18 cellular contexts compared by ENCODE assay signal in the genomic region with DNA sequence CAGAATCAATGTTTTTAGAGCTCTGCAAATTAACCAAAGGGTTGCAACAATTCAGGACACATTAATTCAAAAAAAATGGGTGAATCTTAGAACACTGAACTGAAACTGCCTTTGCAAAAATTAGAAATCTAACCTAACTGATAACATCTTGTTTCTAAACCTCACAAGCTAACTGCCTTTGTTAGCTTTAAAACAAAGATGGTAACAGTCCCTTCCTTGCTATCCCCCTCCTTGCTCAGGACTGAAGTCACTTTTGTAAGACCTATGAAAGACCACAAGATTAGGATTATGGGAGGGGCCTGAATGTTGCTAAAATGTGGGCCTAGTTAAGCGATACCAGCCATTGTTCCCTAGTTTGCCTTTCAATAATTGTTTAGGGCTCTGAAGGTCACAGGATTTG. TPM values are rescaled to one million over a fixed set of nuclear protein-coding genes. Genes with fewer than 3 reads are reported as not detected.
"Had no signal": no experiment of that assay in that cellular context is flagged by ENCODE, and none has a peak within 500 bp of the region (broad histone marks: within the 10 kb centered on the region; RNA-seq: fewer than 3 reads in every experiment).

No MANE protein-coding gene starts in this region.

- H3K27me3 ChIP-seq: brain microvascular endothelial cell, right lobe of liver, suprapubic skin had no signal

- ATAC-seq: activated T-cell treated with anti-CD3 and anti-CD28 coated beads, Interleukin-2, amount 50 U/mL, for 72 hours; right lobe of liver; stimulated activated naive CD8-positive, alpha-beta T cell treated with anti-CD3 and anti-CD28 coated beads, Interleukin-15, Interleukin-2, amounts not matched to agents 100 U/mL and 50 U/mL, for 24 hours had no signal

- DNase-seq: activated CD4-positive, alpha-beta T cell treated with anti-CD3 and anti-CD28 coated beads for 48 hours; activated CD8-positive, alpha-beta memory T cell treated with anti-CD3 and anti-CD28 coated beads, Interleukin-2, amount 50 U/mL, for 48 hours; activated gamma-delta T cell; activated T-cell treated with anti-CD3 and anti-CD28 coated beads, Interleukin-2, amount 50 U/mL, for 72 hours; amygdala; brain microvascular endothelial cell; cerebellar nuclear complex; effector memory CD4-positive, alpha-beta T cell; foreskin melanocyte; head of caudate nucleus; immature natural killer cell; mesenchymal stem cell; right lobe of liver; stimulated activated naive CD8-positive, alpha-beta T cell treated with anti-CD3 and anti-CD28 coated beads, Interleukin-15, Interleukin-2, amounts not matched to agents 100 U/mL and 50 U/mL, for 24 hours; trophoblast cell had no signal

- H3K9me3 ChIP-seq: right lobe of liver, suprapubic skin had no signal

- H3K4me1 ChIP-seq: right lobe of liver, suprapubic skin had no signal

- H3K36me3 ChIP-seq: brain microvascular endothelial cell, right lobe of liver, suprapubic skin had no signal

- H3K27ac ChIP-seq: brain microvascular endothelial cell, epithelial cell of prostate, right lobe of liver, suprapubic skin had no signal

- H3K4me3 ChIP-seq: right lobe of liver, suprapubic skin had no signal

RNA-seq across cellular contexts. Expression of a gene that starts 44.9 kb away (rescaled TPM):
- total RNA-seq: pulmonary artery endothelial cell had no signal
- polyA plus RNA-seq: immature natural killer cell had no signal
